In genomic region chrX:47063179-47063578, GRCh38 we compare ENCODE assay signal across 31 cellular contexts. TPM values are rescaled to one million over a fixed set of nuclear protein-coding genes. Genes with fewer than 3 reads are reported as not detected.
DNase-seq lines count a peak whose midpoint lies in the region; ATAC-seq, FAIRE-seq and TF ChIP-seq lines count a peak whose summit lies in the region.
"Had no signal": no experiment of that assay in that cellular context is flagged by ENCODE, and none has a peak within 500 bp of the region (broad histone marks: within the 10 kb centered on the region; RNA-seq: fewer than 3 reads in every experiment).

No MANE protein-coding gene starts in this region.

- peak overlapping the region; percentile 49 for H3K27ac ChIP-seq in hepatocyte
- peak overlapping the region; percentile 52 for H3K27ac ChIP-seq in HepG2 (ENCODE audit: extremely low read length, insufficient read depth, low read length)
- no peak overlapping the region for H3K27ac ChIP-seq in right lobe of liver
- no peak overlapping the region for H3K27ac ChIP-seq in left lung
- H3K27ac ChIP-seq: BLaER1 had no signal

- H3K4me2 ChIP-seq in hepatocyte (no peak overlapping the region), HepG2 (ENCODE audit: low read depth, low read length) (0 out of 2 replicates have a peak overlapping the region, but pooled peaks have one; percentile 5)
- H3K4me2 ChIP-seq: BLaER1 had no signal

- no peak overlapping the region for H3K9ac ChIP-seq in HepG2 (ENCODE audit: insufficient read depth, low read depth, low read length)
- H3K9ac ChIP-seq: BLaER1 had no signal

- H3K36me3 ChIP-seq in hepatocyte (replicated peaks; ENCODE audit: insufficient read depth, low read depth) (no peaks in the 10 kb centered on the region), HepG2 (replicated peaks in 1 of 2; ENCODE audit: control insufficient read depth in 1 of 2, insufficient read depth in 2 of 2, low read length in 2 of 2) (no peaks in the 10 kb centered on the region), right lobe of liver (no peaks in the 10 kb centered on the region), left lung (no peaks in the 10 kb centered on the region)
- H3K36me3 ChIP-seq: BE2C had no signal

- TF ChIP-seq POLR2A in HepG2 (IDR thresholded peaks at IDR 0.05; ENCODE audit: insufficient read depth in 1 of 2, low read depth in 2 of 2, low read length in 2 of 2), result no peak
- TF ChIP-seq POLR2A in right lobe of liver (IDR thresholded peaks at IDR 0.05), result no peak

- no peaks in the 10 kb centered on the region for H3K9me2 ChIP-seq in hepatocyte (replicated peaks; ENCODE audit: insufficient read depth)

- no peaks in the 10 kb centered on the region for H4K20me1 ChIP-seq in hepatocyte (ENCODE audit: insufficient read depth, poor library complexity, severe bottlenecking)
- H4K20me1 ChIP-seq in HepG2 (ENCODE audit: insufficient read depth, low read length), result no peaks in the 10 kb centered on the region
- H4K20me1 ChIP-seq: BLaER1 had no signal

- POLR2A ChIA-PET in HepG2 (lab: Yijun Ruan, JAX), result interaction anchor here (1.2 to 1.6 kb wide), 3 partner anchors 15 to 17 kb away, joined by 4 to 12 read pairs (median 6); partner anchors contain the start of gene RGN

- no TSS peak for BruUV-seq in HepG2 (replicated peaks; lab: Mats Ljungman, UMichigan)

- H3K4me3 ChIP-seq in hepatocyte (no peak overlapping the region), HepG2 (replicated peaks in 1 of 3; ENCODE audit: insufficient read depth in 1 of 3, low read depth in 2 of 3, low read length in 3 of 3) (no peak overlapping the region), right lobe of liver (no peak overlapping the region), left lung (no peak overlapping the region)
- H3K4me3 ChIP-seq: BLaER1, GM12878 had no signal

- ATAC-seq in HepG2 (peak; percentile 60), right lobe of liver (peak; percentile 31 to 76 (median 52)), left lung (no peak), HG02798 (IDR thresholded peaks at IDR 0.05; ENCODE audit: poor library complexity, unreplicated experiment) (no peak), GM18517 (IDR thresholded peaks at IDR 0.05; ENCODE audit: unreplicated experiment) (no peak)
- ATAC-seq: GM12878 had no signal

- no peak for TF ChIP-seq CTCF in hepatocyte (IDR thresholded peaks at IDR 0.05; ENCODE audit: poor library complexity)
- TF ChIP-seq CTCF in HepG2 (CRISPR knock-in tag; IDR thresholded peaks at IDR 0.05), result no peak
- no peak for TF ChIP-seq CTCF in right lobe of liver (IDR thresholded peaks at IDR 0.05)
- no peak for TF ChIP-seq CTCF in left lung (IDR thresholded peaks at IDR 0.05)

- H2AFZ ChIP-seq in hepatocyte (no peak overlapping the region), HepG2 (ENCODE audit: low read length) (no peak overlapping the region)

- H3K79me2 ChIP-seq in hepatocyte (no peaks in the 10 kb centered on the region), HepG2 (ENCODE audit: insufficient read depth, low read length) (no peaks in the 10 kb centered on the region)

- TF ChIP-seq EP300 in HepG2 (IDR thresholded peaks at IDR 0.05; ENCODE audit: low read depth in 2 of 2, low read length in 2 of 2) (peak in 1 of 2 experiments; percentile 10; a peak in 1 of 4 replicates), HepG2 (CRISPR knock-in tag; IDR thresholded peaks at IDR 0.05; ENCODE audit: borderline replicate concordance) (no peak)

- no peaks in the 10 kb centered on the region for H3K9me3 ChIP-seq in hepatocyte (ENCODE audit: low read depth)
- no peaks in the 10 kb centered on the region for H3K9me3 ChIP-seq in HepG2 (ENCODE audit: low read length)
- no peaks in the 10 kb centered on the region for H3K9me3 ChIP-seq in right lobe of liver
- no peaks in the 10 kb centered on the region for H3K9me3 ChIP-seq in left lung
- H3K9me3 ChIP-seq: BE2C, BLaER1 had no signal

- intact Hi-C loops in HepG2 (cut with micrococcal nuclease; ENCODE audit: unreplicated experiment) (no loop called here), right lobe of liver (cut with DNase I) (no loop called here), left lung (cut with DNase I) (no loop called here)

- H3K27me3 ChIP-seq in hepatocyte, result no peaks in the 10 kb centered on the region
- H3K27me3 ChIP-seq in HepG2 (ENCODE audit: control insufficient read depth in 1 of 2, insufficient read depth in 2 of 2, low read length in 2 of 2), result no peaks in the 10 kb centered on the region
- peaks cover 0 to 3% of the 10 kb centered on the region in 2 donors for H3K27me3 ChIP-seq in right lobe of liver
- H3K27me3 ChIP-seq in left lung, result peaks cover 0 to 4% of the 10 kb centered on the region in 2 donors
- H3K27me3 ChIP-seq: BE2C, BLaER1 had no signal

- WGBS in hepatocyte (ENCODE audit: low lambda C conversion rate, missing lambda C conversion rate), result 75% methylated on average over 2 of the region's 2 CpGs
- 82% methylated on average over 1 of the region's 2 CpGs for WGBS in HepG2 (ENCODE audit: low lambda C conversion rate)
- 53% methylated on average over 2 of the region's 2 CpGs for WGBS in right lobe of liver (ENCODE audit: insufficient coverage, low coverage, low lambda C conversion rate, missing lambda C conversion rate)

- DNase-seq in hepatocyte (ENCODE audit: low spot score) (no peak), HepG2 (ENCODE audit: low spot score) (peak; percentile 48), right lobe of liver (no peak), left lung (no peak), NCI-H1417 treated with DMSO at 0.1 percent for 48 hours (lab: John Stamatoyannopoulos, UW) (no peak)
- DNase-seq: 8988T; ACHN; BE2C; C1 segment of cervical spinal cord; CD4-positive, alpha-beta memory T cell; CD4-positive, CD25-positive, alpha-beta regulatory T cell; CD8-positive, alpha-beta memory T cell; COR-L47; DMS 273 treated with DMSO at 0.1 percent for 48 hours; DMS153; DMS53; DMS79; DND-41; EL; GDM1 had no signal

- peaks cover 10% of the 10 kb centered on the region for H3K4me1 ChIP-seq in hepatocyte (ENCODE audit: insufficient read depth)
- peaks cover 70% of the 10 kb centered on the region for H3K4me1 ChIP-seq in HepG2 (ENCODE audit: insufficient read depth, low read length)
- H3K4me1 ChIP-seq in right lobe of liver, result peaks cover 0 to 5% (median 0%) of the 10 kb centered on the region in 4 donors
- no peaks in the 10 kb centered on the region for H3K4me1 ChIP-seq in left lung
- H3K4me1 ChIP-seq: BE2C, BLaER1 had no signal

- in situ Hi-C loops in HepG2 (cut with HindIII; ENCODE audit: extremely low pct_ligation_motif_present, low pct_unique_long_range_greater_than_20kb), result no loop called here

- CTCF ChIA-PET in HepG2 (lab: Yijun Ruan, JAX; ENCODE audit: low intra/inter-chr PET ratio, low total read pairs), result no interaction called here

- FAIRE-seq in HepG2 (lab: Jason Lieb, UNC), result peak; percentile 23
- FAIRE-seq: A204.1, GM12878, GM12892, GM18507, GM19239 had no signal

- no peak for TF ChIP-seq RAD21 in HepG2 (CRISPR knock-in tag; IDR thresholded peaks at IDR 0.05)

TF ChIP-seq in HepG2, 621 proteins besides CTCF, POLR2A, EP300 and RAD21 (continues in another document):
- no peak for TF ChIP-seq SUZ12 (IDR thresholded peaks at IDR 0.05; ENCODE audit: low read depth, low read length)
- TF ChIP-seq MED1 (CRISPR knock-in tag; IDR thresholded peaks at IDR 0.05), result 0 out of 2 replicates have a peak, but pooled peaks have one; percentile 7

RNA-seq across cellular contexts. Expression of gene RGN, which starts 15.1 kb away (rescaled TPM):
- 105 and 108 TPM in 2 replicates for total RNA-seq in hepatocyte
- 82.7 and 111 TPM in 2 replicates for polyA plus RNA-seq in hepatocyte
- 74.4 and 76.6 TPM in 2 replicates for total RNA-seq in HepG2 (2016; rRNA removed; fragmentation: Illumina TruSeq; extraction: Trizol)
- 27.5 and 29.9 TPM in 2 replicates for total RNA-seq in HepG2 (2016; cell fraction: cytosol; rRNA removed; fragmentation: Illumina TruSeq; extraction: Trizol; ENCODE audit: low read depth)
- total RNA-seq in HepG2 (2016; cell fraction: insoluble cytoplasmic fraction; rRNA removed; fragmentation: Illumina TruSeq; extraction: Trizol), result 75.2 and 81.2 TPM in 2 replicates
- total RNA-seq in HepG2 (2016; cell fraction: membrane; rRNA removed; fragmentation: Illumina TruSeq; extraction: Trizol), result 43.9 and 52.1 TPM in 2 replicates
- total RNA-seq in HepG2 (2016; cell fraction: nucleus; rRNA removed; fragmentation: Illumina TruSeq; extraction: Trizol), result 32.9 and 41.3 TPM in 2 replicates
- 19.6 and 22.5 TPM in 2 replicates for polyA plus RNA-seq in HepG2 (2011; rRNA removed)
- polyA plus RNA-seq in HepG2 (2011; cell fraction: cytosol; rRNA removed), result 15.8 and 21.6 TPM in 2 replicates
- 10.3 and 12.8 TPM in 2 replicates for polyA plus RNA-seq in HepG2 (2011; cell fraction: nucleus; rRNA removed)
- polyA plus RNA-seq in HepG2 (2012), result 49.9 and 66.2 TPM in 2 replicates
- 23.1 and 30.2 TPM in 2 replicates for polyA plus RNA-seq in HepG2 (2016; cell fraction: cytosol; fragmentation: Illumina TruSeq; extraction: Trizol; ENCODE audit: low read depth)
- polyA plus RNA-seq in HepG2 (2016; cell fraction: insoluble cytoplasmic fraction; fragmentation: Illumina TruSeq; extraction: Trizol; ENCODE audit: low read depth), result 66.9 and 75.7 TPM in 2 replicates
- polyA plus RNA-seq in HepG2 (2016; cell fraction: membrane; fragmentation: Illumina TruSeq; extraction: Trizol; ENCODE audit: low read depth), result 30.1 and 37.0 TPM in 2 replicates
- 47.7 and 61.6 TPM in 2 replicates for polyA plus RNA-seq in HepG2 (2016; cell fraction: nucleus; fragmentation: Illumina TruSeq; extraction: Trizol; ENCODE audit: insufficient read depth, low read depth)
- polyA minus RNA-seq in HepG2 (2011; rRNA and poly(A)+ RNA removed; ENCODE audit: low replicate concordance), result 0.23 and 11.7 TPM in 2 replicates
- polyA minus RNA-seq in HepG2 (2011; cell fraction: cytosol; rRNA and poly(A)+ RNA removed), result 10.6 and 12.0 TPM in 2 replicates
- polyA minus RNA-seq in HepG2 (2011; cell fraction: nucleus; rRNA and poly(A)+ RNA removed), result 17.1 and 24.1 TPM in 2 replicates
- 100 to 1,000 TPM in 4 of 6 experiments, 10 to 100 TPM in 2; 44.6 to 292 (median 130) TPM for total RNA-seq in right lobe of liver
- 10 to 100 TPM in 1 of 2 donors, 1 to 10 TPM in 1; 4.1 to 16.2 TPM for total RNA-seq in left lung
- total RNA-seq: CD4-positive, alpha-beta memory T cell; CD4-positive, CD25-positive, alpha-beta regulatory T cell; CD8-positive, alpha-beta memory T cell; Daoy; G401 had no signal
- polyA plus RNA-seq: CD14-positive monocyte; CD4-positive, alpha-beta memory T cell; CD4-positive, CD25-positive, alpha-beta regulatory T cell; CD8-positive, alpha-beta memory T cell; GM12878 had no signal

Comparison
In these comparisons a context has a peak if more than half of its experiments do, and no peak if none do; other contexts are left out.
1. H3K27ac ChIP-seq: peak in hepatocyte (single experiment) and HepG2 (single experiment); none in right lobe of liver (0 of 3) and left lung (0 of 2).
2. ATAC-seq: peak in HepG2 (single experiment) and right lobe of liver (4 of 4); none in left lung (single experiment), HG02798 (single experiment) and GM18517 (single experiment).